In genomic region chr10:61974611-61975010, GRCh38 we compare ENCODE assay signal across 8 cellular contexts.
A peak's percentile ranks its signal among the peaks of the same experiment; 100 is the strongest.
DNase-seq lines count a peak whose midpoint lies in the region; ATAC-seq and TF ChIP-seq lines count a peak whose summit lies in the region.

No MANE protein-coding gene starts in this region.

- intact Hi-C loops in PC-3 (cut with micrococcal nuclease), result no loop called here

- BruUV-seq in PC-3 (replicated peaks; lab: Mats Ljungman, UMichigan), result no TSS peak

- no peak for TF ChIP-seq CTCF in HEK293 (tag by site-specific recombination; IDR thresholded peaks at IDR 0.05)
- TF ChIP-seq CTCF in PC-3 (conservative IDR thresholded peaks at IDR 0.05; ENCODE audit: low read depth, low read length), result no peak
- TF ChIP-seq CTCF in fibroblast of villous mesenchyme (IDR thresholded peaks at IDR 0.05; ENCODE audit: insufficient read depth, low read depth, low read length), result no peak

- H3K4me1 ChIP-seq in HEK293 (ENCODE audit: control insufficient read depth, insufficient read depth, low read length), result peaks cover 21% of the 10 kb centered on the region
- peaks cover 26% of the 10 kb centered on the region for H3K4me1 ChIP-seq in PC-3 (ENCODE audit: insufficient read depth, low read length)

- no peaks in the 10 kb centered on the region for H3K79me2 ChIP-seq in PC-3 (ENCODE audit: low read length)

- no peaks in the 10 kb centered on the region for H3K9me2 ChIP-seq in PC-3 (replicated peaks; ENCODE audit: low read length)

- peaks cover 3% of the 10 kb centered on the region for H3F3A ChIP-seq in PC-3 (ENCODE audit: low read length, unreplicated experiment)

- no peak for ATAC-seq in PC-3
- no peak for ATAC-seq in GM18907 (IDR thresholded peaks at IDR 0.05; ENCODE audit: unreplicated experiment)

- H2AFZ ChIP-seq in PC-3 (ENCODE audit: low read length), result no peak overlapping the region

- DNase-seq in PC-3 (peak; percentile 68), fibroblast of villous mesenchyme (ENCODE audit: low read depth) (peak; percentile 88), skeletal muscle cell (ENCODE audit: low read depth) (peak; percentile 36), ureter (ENCODE audit: low spot score) (no peak), NCI-H446 treated with DMSO at 0.1 percent for 48 hours (lab: John Stamatoyannopoulos, UW) (no peak)
- DNase-seq in central memory CD4-positive, alpha-beta T cell, result no peak

- CTCF ChIA-PET in HEK293 (lab: Yijun Ruan, JAX) (interaction anchor here (1.1 to 1.3 kb wide), 2 partner anchors 119 to 270 kb away, joined by 3 to 4 read pairs; no protein-coding TSS in a partner anchor), PC-3 (lab: Charles Lee) (interaction anchor here (1.0 kb wide), 1 partner anchor 517 kb away, joined by 6 read pairs; no protein-coding TSS in a partner anchor)

- H3K36me3 ChIP-seq in HEK293 (ENCODE audit: control insufficient read depth in 2 of 2, insufficient read depth in 1 of 2, low read length in 2 of 2) (no peaks in the 10 kb centered on the region), PC-3 (ENCODE audit: low read depth, low read length) (no peaks in the 10 kb centered on the region)

- H3K27ac ChIP-seq in HEK293 (ENCODE audit: extremely low read depth, low read depth, low read length) (peak overlapping the region; percentile 47; the same call in 1 of the 2 replicates), PC-3 (ENCODE audit: low read length) (no peak overlapping the region)

- no peaks in the 10 kb centered on the region for H3K9me3 ChIP-seq in HEK293 (ENCODE audit: control insufficient read depth, insufficient read depth, low read depth, low read length)
- no peaks in the 10 kb centered on the region for H3K9me3 ChIP-seq in PC-3 (ENCODE audit: low read length)

- no peaks in the 10 kb centered on the region for H3K27me3 ChIP-seq in PC-3 (ENCODE audit: low read length)

- no peak overlapping the region for H3K9ac ChIP-seq in PC-3 (ENCODE audit: low read length)

- peak overlapping the region; percentile 30 for H3K4me2 ChIP-seq in PC-3 (ENCODE audit: low read length)

- H4K20me1 ChIP-seq in PC-3 (ENCODE audit: low read length), result no peaks in the 10 kb centered on the region

- POLR2A ChIA-PET in HEK293 (lab: Yijun Ruan, JAX), result interaction anchor here (1.1 kb wide), 1 partner anchor 71 kb away, joined by 3 read pairs; no protein-coding TSS in a partner anchor
- POLR2A ChIA-PET in PC-3 (lab: Charles Lee; ENCODE audit: unreplicated experiment), result interaction anchor here (0.6 kb wide), 1 partner anchor 670 kb away, joined by 4 read pairs; no protein-coding TSS in a partner anchor

- H3K4me3 ChIP-seq in HEK293 (ENCODE audit: low read depth, low read length) (no peak overlapping the region), PC-3 (ENCODE audit: low read length) (no peak overlapping the region), fibroblast of villous mesenchyme (ENCODE audit: low read depth, low read length) (no peak overlapping the region), skeletal muscle cell (ENCODE audit: low read depth, low read length) (no peak overlapping the region)

TF ChIP-seq in HEK293, 187 proteins besides CTCF, POLR2A, EP300 and RAD21 (continues in another document):
- TF ChIP-seq ZNF37A (tag by site-specific recombination; IDR thresholded peaks at IDR 0.05) (peak; percentile 86), ZNF366 (tag by site-specific recombination; conservative IDR thresholded peaks at IDR 0.05) (peak; percentile 72; the same call in 1 of the 2 replicates), ZNF280D (tag by site-specific recombination; IDR thresholded peaks at IDR 0.05) (no peak), ZNF214 (tag by site-specific recombination; IDR thresholded peaks at IDR 0.05; ENCODE audit: borderline replicate concordance) (peak; percentile 77; the same call in 1 of the 2 replicates), ZNF626 (tag by site-specific recombination; IDR thresholded peaks at IDR 0.05) (0 out of 2 replicates have a peak, but pooled peaks have one; percentile 73), ZBTB11 (tag by site-specific recombination; conservative IDR thresholded peaks at IDR 0.05; ENCODE audit: low read depth) (no peak), KLF8 (tag by site-specific recombination; IDR thresholded peaks at IDR 0.05) (0 out of 2 replicates have a peak, but pooled peaks have one; percentile 21), ZNF529 (tag by site-specific recombination; IDR thresholded peaks at IDR 0.05; ENCODE audit: insufficient replicate concordance) (peak; percentile 61), ZNF549 (tag by site-specific recombination; IDR thresholded peaks at IDR 0.05) (peak; percentile 77), PATZ1 (tag by site-specific recombination; IDR thresholded peaks at IDR 0.05) (peak; percentile 37; the same call in 1 of the 2 replicates), ZNF311 (tag by site-specific recombination; IDR thresholded peaks at IDR 0.05; ENCODE audit: borderline replicate concordance) (no peak), ZNF354C (tag by site-specific recombination; IDR thresholded peaks at IDR 0.05; ENCODE audit: borderline replicate concordance, low read depth) (no peak)

Comparison
In these comparisons a context has a peak if more than half of its experiments do, and no peak if none do; other contexts are left out.
1. DNase-seq: peak in PC-3 (single experiment), fibroblast of villous mesenchyme (single experiment) and skeletal muscle cell (single experiment); none in central memory CD4-positive, alpha-beta T cell (single experiment), ureter (single experiment) and NCI-H446 treated with DMSO at 0.1 percent for 48 hours (single experiment).